In the genomic region with DNA sequence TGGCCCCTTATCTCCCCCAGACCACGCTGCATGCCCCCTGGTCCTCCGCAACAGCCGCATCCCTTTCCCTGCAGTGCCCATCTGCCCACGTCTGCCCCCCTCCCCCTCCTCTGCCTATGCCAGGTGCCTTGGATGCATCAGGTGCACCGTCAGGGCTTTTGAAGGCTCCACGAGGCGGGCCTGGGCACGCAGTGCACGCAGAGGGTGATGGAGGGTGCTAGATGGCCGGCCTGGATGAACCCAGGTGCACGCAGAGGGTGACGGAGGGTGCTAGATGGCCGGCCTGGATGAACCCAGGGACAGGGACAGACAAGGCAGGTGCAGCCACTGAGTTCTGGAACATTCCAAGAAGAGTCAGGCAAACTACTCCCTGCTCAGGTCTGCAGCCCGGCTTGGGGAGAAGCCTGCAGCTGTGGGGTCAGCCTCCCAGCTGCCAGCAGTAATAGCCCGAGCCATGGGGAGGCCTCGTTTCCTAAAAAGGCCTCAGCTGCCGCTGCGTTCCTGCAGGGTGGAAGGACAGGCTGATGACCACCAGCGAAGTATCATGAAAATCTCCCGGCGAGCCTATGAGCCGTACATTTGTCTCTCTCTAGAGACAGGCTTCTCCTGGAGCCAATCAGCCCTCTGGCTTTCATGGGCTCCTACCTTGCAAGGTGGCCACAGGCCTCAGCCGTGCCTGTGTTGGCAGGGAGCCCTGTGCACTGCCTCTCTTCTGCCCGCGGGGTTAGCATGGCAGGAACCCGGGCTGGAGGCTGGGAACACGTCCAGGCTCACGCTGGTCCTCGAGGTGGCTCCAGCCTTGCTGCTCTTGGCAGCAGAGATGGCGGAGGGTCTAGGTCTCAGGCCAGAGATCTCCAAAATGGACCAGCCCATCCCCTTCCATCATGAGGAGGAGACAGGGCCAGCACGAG, we compare ENCODE assay signal across 20 cellular contexts. TPM values are rescaled to one million over a fixed set of nuclear protein-coding genes. Genes with fewer than 3 reads are reported as not detected.
A peak's percentile ranks its signal among the peaks of the same experiment; 100 is the strongest.
DNase-seq lines count a peak whose midpoint lies in the region; ATAC-seq and TF ChIP-seq lines count a peak whose summit lies in the region.
"Had no signal": no experiment of that assay in that cellular context is flagged by ENCODE, and none has a peak within 500 bp of the region (broad histone marks: within the 10 kb centered on the region; RNA-seq: fewer than 3 reads in every experiment).

No MANE protein-coding gene starts in this region.

- no peak overlapping the region for H3K27ac ChIP-seq in CD4-positive, alpha-beta T cell (ENCODE audit: low read depth, low read length)
- H3K27ac ChIP-seq in lower lobe of right lung (no peak overlapping the region), uterus (no peak overlapping the region)
- H3K27ac ChIP-seq: 22Rv1, pancreas had no signal

- TF ChIP-seq CTCF in CD4-positive, alpha-beta T cell (IDR thresholded peaks at IDR 0.05) = no peak
- TF ChIP-seq CTCF in lower lobe of right lung (IDR thresholded peaks at IDR 0.05) (no peak), uterus (IDR thresholded peaks at IDR 0.05) (no peak)

- H3K9me3 ChIP-seq in CD4-positive, alpha-beta T cell (ENCODE audit: control insufficient read depth, low read length) = no peaks in the 10 kb centered on the region
- H3K9me3 ChIP-seq in lower lobe of right lung (no peaks in the 10 kb centered on the region), uterus (no peaks in the 10 kb centered on the region)
- H3K9me3 ChIP-seq: pancreas had no signal

- no peaks in the 10 kb centered on the region for H3K27me3 ChIP-seq in CD4-positive, alpha-beta T cell (ENCODE audit: control insufficient read depth, insufficient read depth, low read length)
- H3K27me3 ChIP-seq in lower lobe of right lung (ENCODE audit: low read depth) (peaks cover 48% of the 10 kb centered on the region), uterus (peaks cover 0 to 5% of the 10 kb centered on the region in 2 donors)
- H3K27me3 ChIP-seq: pancreas had no signal

- ATAC-seq in CD4-positive, alpha-beta T cell (ENCODE audit: poor library complexity) = no peak
- ATAC-seq in lower lobe of right lung (no peak), GM21786 (IDR thresholded peaks at IDR 0.05; ENCODE audit: unreplicated experiment) (no peak)
- ATAC-seq: pancreas, T-helper 17 cell had no signal

- peak overlapping the region; percentile 86 for H3K27ac Mint-ChIP-seq in CD4-positive, alpha-beta T cell

- H3K36me3 ChIP-seq in lower lobe of right lung (no peaks in the 10 kb centered on the region), uterus (no peaks in the 10 kb centered on the region)
- H3K36me3 ChIP-seq: pancreas had no signal

- intact Hi-C loops in CD4-positive, alpha-beta T cell (cut with DNase I, micrococcal nuclease) = loop anchor here in 1 of 2 experiments (2.0 kb wide), 1 partner anchor 21 kb away; no protein-coding TSS in a partner anchor
- intact Hi-C loops in lower lobe of right lung (cut with DNase I) = no loop called here
- intact Hi-C loops in uterus (cut with DNase I; ENCODE audit: low total_unique reads) = no loop called here

- POLR2A ChIA-PET in CD4-positive, alpha-beta T cell (lab: Charles Lee) = interaction anchor here (2.5 kb wide), 1 partner anchor 10 kb away, joined by 17 read pairs; no protein-coding TSS in a partner anchor

- H3K27me3 Mint-ChIP-seq in CD4-positive, alpha-beta T cell = no peaks in the 10 kb centered on the region
- H3K27me3 Mint-ChIP-seq: T-helper 17 cell had no signal

- H3K9me3 Mint-ChIP-seq in CD4-positive, alpha-beta T cell = no peaks in the 10 kb centered on the region

- peaks cover 46% of the 10 kb centered on the region for H3K4me1 Mint-ChIP-seq in CD4-positive, alpha-beta T cell (ENCODE audit: low read depth)

- CTCF ChIA-PET in CD4-positive, alpha-beta T cell (lab: Charles Lee) = interaction anchor here (3.0 kb wide), 1 partner anchor 53 kb away, joined by 11 read pairs; no protein-coding TSS in a partner anchor

- H3K4me1 ChIP-seq in lower lobe of right lung (peaks cover 21% of the 10 kb centered on the region), uterus (no peaks in the 10 kb centered on the region)
- H3K4me1 ChIP-seq: pancreas had no signal

- peak; percentile 21 for DNase-seq in DMS153 (lab: John Stamatoyannopoulos, UW)
- DNase-seq in DMS153 treated with DMSO at 0.1 percent for 48 hours (lab: John Stamatoyannopoulos, UW; ENCODE audit: unreplicated experiment) = no peak
- no peak for DNase-seq in CD4-positive, alpha-beta T cell
- DNase-seq in RPMI8226 = peak; percentile 58
- DNase-seq in lower lobe of right lung = peak; percentile 43
- no peak for DNase-seq in uterus
- no peak for DNase-seq in central memory CD4-positive, alpha-beta T cell
- DNase-seq: activated CD4-positive, CD25-positive, alpha-beta regulatory T cell treated with anti-CD3 and anti-CD28 coated beads, Interleukin-2, amount 50 U/mL, for 72 hours; activated T-cell treated with anti-CD3 and anti-CD28 coated beads, Interleukin-2, amount 50 U/mL, for 48 hours; amygdala; KBM-7; NCI-H146; NCI-H69; SHP77 treated with DMSO at 0.1 percent for 48 hours; stimulated activated CD4-positive, alpha-beta T cell treated with anti-CD3 and anti-CD28 coated beads, Interleukin-12 subunit alpha, Interleukin-12 subunit beta, amount 100 ng/mL, for 4 hours; T-helper 17 cell had no signal

- TF ChIP-seq POLR2A in uterus (IDR thresholded peaks at IDR 0.05) = no peak

- no peaks in the 10 kb centered on the region for H3K36me3 Mint-ChIP-seq in CD4-positive, alpha-beta T cell (ENCODE audit: low read depth)

- H3K4me3 ChIP-seq in lower lobe of right lung (no peak overlapping the region), uterus (no peak overlapping the region)
- H3K4me3 ChIP-seq: pancreas had no signal

- H3K4me3 Mint-ChIP-seq in CD4-positive, alpha-beta T cell = peak overlapping the region; percentile 20
- H3K4me3 Mint-ChIP-seq: T-helper 17 cell had no signal

RNA-seq across cellular contexts. Expression of a gene that starts 29.6 kb away (rescaled TPM):
- total RNA-seq in CD4-positive, alpha-beta T cell = under 1 TPM; 0.55 to 0.56 TPM
- total RNA-seq in lower lobe of right lung (not detected), uterus (not detected)
- total RNA-seq: G401 had no signal

RNA-seq across cellular contexts. Expression of a gene that starts 58.0 kb away (rescaled TPM):
- total RNA-seq in CD4-positive, alpha-beta T cell = 1 to 10 TPM; 7.4 to 7.9 TPM
- total RNA-seq in lower lobe of right lung = 8.3 TPM
- total RNA-seq in uterus = 10 to 100 TPM in 2 of 4 donors, 1 to 10 TPM in 2; 2.6 to 19.1 (median 10.3) TPM

Comparison
In these comparisons a context has a peak if more than half of its experiments do, and no peak if none do; other contexts are left out.
1. DNase-seq: peak in DMS153 (single experiment), RPMI8226 (single experiment) and lower lobe of right lung (single experiment); none in DMS153 treated with DMSO at 0.1 percent for 48 hours (single experiment), CD4-positive, alpha-beta T cell (0 of 10), uterus (0 of 2) and central memory CD4-positive, alpha-beta T cell (single experiment).